In genomic region chr2:47636596-47636995, GRCh38 we compare ENCODE assay signal across 23 cellular contexts.
DNase-seq lines count a peak whose midpoint lies in the region; ATAC-seq, FAIRE-seq and TF ChIP-seq lines count a peak whose summit lies in the region.
"Had no signal": no experiment of that assay in that cellular context is flagged by ENCODE, and none has a peak within 500 bp of the region (broad histone marks: within the 10 kb centered on the region; RNA-seq: fewer than 3 reads in every experiment).

No MANE protein-coding gene starts in this region.

- H3K4me3 Mint-ChIP-seq in astrocyte (ENCODE audit: unreplicated experiment) = no peak overlapping the region
- H3K4me3 Mint-ChIP-seq: B cell had no signal

- TF ChIP-seq CTCF in astrocyte (IDR thresholded peaks at IDR 0.05; ENCODE audit: insufficient read depth, low read depth, low read length) (no peak), hepatocyte (IDR thresholded peaks at IDR 0.05; ENCODE audit: poor library complexity) (no peak)

- H3K4me1 ChIP-seq in astrocyte (ENCODE audit: insufficient read depth, low read length) (peaks cover 10% of the 10 kb centered on the region), hepatocyte (ENCODE audit: insufficient read depth) (peaks cover 2% of the 10 kb centered on the region)

- no peak for FAIRE-seq in astrocyte (lab: Jason Lieb, UNC)
- FAIRE-seq: G401.6, GM12878 had no signal

- H3K9me3 Mint-ChIP-seq in astrocyte (ENCODE audit: unreplicated experiment) = peaks cover 3% of the 10 kb centered on the region

- H3K9me2 ChIP-seq in hepatocyte (replicated peaks; ENCODE audit: insufficient read depth) = no peaks in the 10 kb centered on the region

- H3K4me3 ChIP-seq in astrocyte (ENCODE audit: insufficient read depth, low read depth, low read length) = no peak overlapping the region
- H3K4me3 ChIP-seq in hepatocyte = no peak overlapping the region
- H3K4me3 ChIP-seq: GM12878 had no signal

- 63% methylated on average over 7 of the region's 7 CpGs for WGBS in hepatocyte (ENCODE audit: low lambda C conversion rate, missing lambda C conversion rate)

- H3K27ac ChIP-seq in astrocyte (ENCODE audit: low read depth, low read length) (no peak overlapping the region), hepatocyte (peak overlapping the region; percentile 20)
- H3K27ac ChIP-seq: 22Rv1 had no signal

- peaks cover 24% of the 10 kb centered on the region for H3K4me1 Mint-ChIP-seq in astrocyte (ENCODE audit: low read depth, unreplicated experiment)

- H3K27me3 Mint-ChIP-seq in astrocyte (ENCODE audit: low read depth, unreplicated experiment) = peaks cover 16% of the 10 kb centered on the region
- H3K27me3 Mint-ChIP-seq: B cell had no signal

- intact Hi-C loops in posterior vena cava (cut with DNase I) = no loop called here

- no peak overlapping the region for H3K4me2 ChIP-seq in astrocyte (ENCODE audit: low read length)
- H3K4me2 ChIP-seq in hepatocyte = no peak overlapping the region

- no peak overlapping the region for H3K9ac ChIP-seq in astrocyte (ENCODE audit: low read length)

- H3K27me3 ChIP-seq in astrocyte (ENCODE audit: insufficient read depth, low read length) (peaks cover 4% of the 10 kb centered on the region), hepatocyte (no peaks in the 10 kb centered on the region)

- H3K36me3 Mint-ChIP-seq in astrocyte (ENCODE audit: low read depth, unreplicated experiment) = no peaks in the 10 kb centered on the region

- H3K9me3 ChIP-seq in astrocyte (ENCODE audit: insufficient read depth, low read depth, low read length) = no peaks in the 10 kb centered on the region
- no peaks in the 10 kb centered on the region for H3K9me3 ChIP-seq in hepatocyte (ENCODE audit: low read depth)

- ATAC-seq in GM21360 (IDR thresholded peaks at IDR 0.05; ENCODE audit: unreplicated experiment) (no peak), GM19463 (IDR thresholded peaks at IDR 0.05; ENCODE audit: unreplicated experiment) (no peak)
- ATAC-seq: GM12878 had no signal

- no peaks in the 10 kb centered on the region for H3K79me2 ChIP-seq in astrocyte (ENCODE audit: insufficient read depth, low read length)
- H3K79me2 ChIP-seq in hepatocyte = no peaks in the 10 kb centered on the region

- no peak overlapping the region for H2AFZ ChIP-seq in astrocyte (ENCODE audit: low read depth, low read length)
- no peak overlapping the region for H2AFZ ChIP-seq in hepatocyte

- no peaks in the 10 kb centered on the region for H4K20me1 ChIP-seq in astrocyte (ENCODE audit: insufficient read depth, low read length)
- no peaks in the 10 kb centered on the region for H4K20me1 ChIP-seq in hepatocyte (ENCODE audit: insufficient read depth, poor library complexity, severe bottlenecking)

- H3K36me3 ChIP-seq in astrocyte (ENCODE audit: insufficient read depth, low read length) (no peaks in the 10 kb centered on the region), hepatocyte (replicated peaks; ENCODE audit: insufficient read depth, low read depth) (no peaks in the 10 kb centered on the region)

- H3K27ac Mint-ChIP-seq in astrocyte (ENCODE audit: unreplicated experiment) = no peak overlapping the region
- H3K27ac Mint-ChIP-seq: B cell had no signal

- DNase-seq in activated effector memory CD4-positive, alpha-beta T cell treated with anti-CD3 and anti-CD28 coated beads, Interleukin-2, amount 50 U/mL, for 16 hours = peak; percentile 1
- no peak for DNase-seq in activated effector memory CD4-positive, alpha-beta T cell treated with Interleukin-2 at 50 U/mL for 16 hours
- DNase-seq in astrocyte (ENCODE audit: low read depth) (peak; percentile 14), hepatocyte (ENCODE audit: low spot score) (peak; percentile 18), posterior vena cava (ENCODE audit: low spot score) (peak; percentile 14), GM03348 (ENCODE audit: low spot score) (no peak)
- DNase-seq: COR-L47; DMS 273 treated with DMSO at 0.1 percent for 48 hours; DND-41; GOT3; KG1; MV-4-11; NCI-H1694 treated with DMSO at 0.1 percent for 48 hours; NCI-H748 treated with DMSO at 0.1 percent for 48 hours; NK-92 treated with Interleukin-12 subunit alpha and Interleukin-12 subunit beta, amount 100 ng/mL, for 24 hours; OCI-M1; Right ventricle myocardium superior had no signal

Comparison
In these comparisons a context has a peak if more than half of its experiments do, and no peak if none do; other contexts are left out.
1. DNase-seq: peak in activated effector memory CD4-positive, alpha-beta T cell treated with anti-CD3 and anti-CD28 coated beads, Interleukin-2, amount 50 U/mL, for 16 hours (single experiment), astrocyte (single experiment), hepatocyte (single experiment) and posterior vena cava (single experiment); none in activated effector memory CD4-positive, alpha-beta T cell treated with Interleukin-2 at 50 U/mL for 16 hours (single experiment) and GM03348 (single experiment).